In the genomic region with DNA sequence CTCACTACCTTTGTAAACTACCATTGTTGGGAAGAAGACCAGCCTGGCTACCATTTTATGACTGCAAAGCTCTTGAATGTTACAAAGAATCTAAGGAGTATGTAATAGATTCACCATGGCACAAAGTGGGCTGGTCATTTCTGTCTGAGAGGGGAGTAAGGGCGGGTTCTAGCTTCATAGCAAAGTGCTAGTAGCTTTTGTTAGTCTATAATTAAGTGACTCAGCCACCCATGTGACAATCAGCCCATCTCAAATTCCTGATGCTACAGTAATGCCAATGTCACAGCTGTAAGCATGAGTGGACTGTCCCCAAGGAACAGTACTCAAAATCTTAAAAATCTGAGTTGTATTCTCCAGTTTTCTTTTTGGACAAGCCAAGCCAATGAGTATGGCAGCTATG, we compare ENCODE assay signal across 1 cellular context.
TF ChIP-seq lines count a peak whose summit lies in the region.

No MANE protein-coding gene starts in this region.

TF ChIP-seq in GM23338, 12 proteins besides CTCF, POLR2A, EP300 and RAD21 (continued from another document):
- TF ChIP-seq, protein P1, sequence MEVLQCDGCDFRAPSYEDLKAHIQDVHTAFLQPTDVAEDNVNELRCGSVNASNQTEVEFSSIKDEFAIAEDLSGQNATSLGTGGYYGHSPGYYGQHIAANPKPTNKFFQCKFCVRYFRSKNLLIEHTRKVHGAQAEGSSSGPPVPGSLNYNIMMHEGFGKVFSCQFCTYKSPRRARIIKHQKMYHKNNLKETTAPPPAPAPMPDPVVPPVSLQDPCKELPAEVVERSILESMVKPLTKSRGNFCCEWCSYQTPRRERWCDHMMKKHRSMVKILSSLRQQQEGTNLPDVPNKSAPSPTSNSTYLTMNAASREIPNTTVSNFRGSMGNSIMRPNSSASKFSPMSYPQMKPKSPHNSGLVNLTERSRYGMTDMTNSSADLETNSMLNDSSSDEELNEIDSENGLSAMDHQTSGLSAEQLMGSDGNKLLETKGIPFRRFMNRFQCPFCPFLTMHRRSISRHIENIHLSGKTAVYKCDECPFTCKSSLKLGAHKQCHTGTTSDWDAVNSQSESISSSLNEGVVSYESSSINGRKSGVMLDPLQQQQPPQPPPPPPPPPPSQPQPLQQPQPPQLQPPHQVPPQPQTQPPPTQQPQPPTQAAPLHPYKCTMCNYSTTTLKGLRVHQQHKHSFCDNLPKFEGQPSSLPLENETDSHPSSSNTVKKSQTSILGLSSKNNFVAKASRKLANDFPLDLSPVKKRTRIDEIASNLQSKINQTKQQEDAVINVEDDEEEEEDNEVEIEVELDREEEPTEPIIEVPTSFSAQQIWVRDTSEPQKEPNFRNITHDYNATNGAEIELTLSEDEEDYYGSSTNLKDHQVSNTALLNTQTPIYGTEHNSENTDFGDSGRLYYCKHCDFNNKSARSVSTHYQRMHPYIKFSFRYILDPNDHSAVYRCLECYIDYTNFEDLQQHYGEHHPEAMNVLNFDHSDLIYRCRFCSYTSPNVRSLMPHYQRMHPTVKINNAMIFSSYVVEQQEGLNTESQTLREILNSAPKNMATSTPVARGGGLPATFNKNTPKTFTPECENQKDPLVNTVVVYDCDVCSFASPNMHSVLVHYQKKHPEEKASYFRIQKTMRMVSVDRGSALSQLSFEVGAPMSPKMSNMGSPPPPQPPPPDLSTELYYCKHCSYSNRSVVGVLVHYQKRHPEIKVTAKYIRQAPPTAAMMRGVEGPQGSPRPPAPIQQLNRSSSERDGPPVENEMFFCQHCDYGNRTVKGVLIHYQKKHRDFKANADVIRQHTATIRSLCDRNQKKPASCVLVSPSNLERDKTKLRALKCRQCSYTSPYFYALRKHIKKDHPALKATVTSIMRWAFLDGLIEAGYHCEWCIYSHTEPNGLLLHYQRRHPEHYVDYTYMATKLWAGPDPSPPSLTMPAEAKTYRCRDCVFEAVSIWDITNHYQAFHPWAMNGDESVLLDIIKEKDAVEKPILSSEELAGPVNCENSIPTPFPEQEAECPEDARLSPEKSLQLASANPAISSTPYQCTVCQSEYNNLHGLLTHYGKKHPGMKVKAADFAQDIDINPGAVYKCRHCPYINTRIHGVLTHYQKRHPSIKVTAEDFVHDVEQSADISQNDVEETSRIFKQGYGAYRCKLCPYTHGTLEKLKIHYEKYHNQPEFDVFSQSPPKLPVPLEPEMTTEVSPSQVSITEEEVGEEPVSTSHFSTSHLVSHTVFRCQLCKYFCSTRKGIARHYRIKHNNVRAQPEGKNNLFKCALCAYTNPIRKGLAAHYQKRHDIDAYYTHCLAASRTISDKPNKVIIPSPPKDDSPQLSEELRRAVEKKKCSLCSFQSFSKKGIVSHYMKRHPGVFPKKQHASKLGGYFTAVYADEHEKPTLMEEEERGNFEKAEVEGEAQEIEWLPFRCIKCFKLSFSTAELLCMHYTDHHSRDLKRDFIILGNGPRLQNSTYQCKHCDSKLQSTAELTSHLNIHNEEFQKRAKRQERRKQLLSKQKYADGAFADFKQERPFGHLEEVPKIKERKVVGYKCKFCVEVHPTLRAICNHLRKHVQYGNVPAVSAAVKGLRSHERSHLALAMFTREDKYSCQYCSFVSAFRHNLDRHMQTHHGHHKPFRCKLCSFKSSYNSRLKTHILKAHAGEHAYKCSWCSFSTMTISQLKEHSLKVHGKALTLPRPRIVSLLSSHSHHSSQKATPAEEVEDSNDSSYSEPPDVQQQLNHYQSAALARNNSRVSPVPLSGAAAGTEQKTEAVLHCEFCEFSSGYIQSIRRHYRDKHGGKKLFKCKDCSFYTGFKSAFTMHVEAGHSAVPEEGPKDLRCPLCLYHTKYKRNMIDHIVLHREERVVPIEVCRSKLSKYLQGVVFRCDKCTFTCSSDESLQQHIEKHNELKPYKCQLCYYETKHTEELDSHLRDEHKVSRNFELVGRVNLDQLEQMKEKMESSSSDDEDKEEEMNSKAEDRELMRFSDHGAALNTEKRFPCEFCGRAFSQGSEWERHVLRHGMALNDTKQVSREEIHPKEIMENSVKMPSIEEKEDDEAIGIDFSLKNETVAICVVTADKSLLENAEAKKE (CRISPR knock-in tag; IDR thresholded peaks at IDR 0.05) = no peak
- TF ChIP-seq CREB1 (CRISPR knock-in tag; IDR thresholded peaks at IDR 0.05; ENCODE audit: low read depth) = no peak
- TF ChIP-seq, protein P2, sequence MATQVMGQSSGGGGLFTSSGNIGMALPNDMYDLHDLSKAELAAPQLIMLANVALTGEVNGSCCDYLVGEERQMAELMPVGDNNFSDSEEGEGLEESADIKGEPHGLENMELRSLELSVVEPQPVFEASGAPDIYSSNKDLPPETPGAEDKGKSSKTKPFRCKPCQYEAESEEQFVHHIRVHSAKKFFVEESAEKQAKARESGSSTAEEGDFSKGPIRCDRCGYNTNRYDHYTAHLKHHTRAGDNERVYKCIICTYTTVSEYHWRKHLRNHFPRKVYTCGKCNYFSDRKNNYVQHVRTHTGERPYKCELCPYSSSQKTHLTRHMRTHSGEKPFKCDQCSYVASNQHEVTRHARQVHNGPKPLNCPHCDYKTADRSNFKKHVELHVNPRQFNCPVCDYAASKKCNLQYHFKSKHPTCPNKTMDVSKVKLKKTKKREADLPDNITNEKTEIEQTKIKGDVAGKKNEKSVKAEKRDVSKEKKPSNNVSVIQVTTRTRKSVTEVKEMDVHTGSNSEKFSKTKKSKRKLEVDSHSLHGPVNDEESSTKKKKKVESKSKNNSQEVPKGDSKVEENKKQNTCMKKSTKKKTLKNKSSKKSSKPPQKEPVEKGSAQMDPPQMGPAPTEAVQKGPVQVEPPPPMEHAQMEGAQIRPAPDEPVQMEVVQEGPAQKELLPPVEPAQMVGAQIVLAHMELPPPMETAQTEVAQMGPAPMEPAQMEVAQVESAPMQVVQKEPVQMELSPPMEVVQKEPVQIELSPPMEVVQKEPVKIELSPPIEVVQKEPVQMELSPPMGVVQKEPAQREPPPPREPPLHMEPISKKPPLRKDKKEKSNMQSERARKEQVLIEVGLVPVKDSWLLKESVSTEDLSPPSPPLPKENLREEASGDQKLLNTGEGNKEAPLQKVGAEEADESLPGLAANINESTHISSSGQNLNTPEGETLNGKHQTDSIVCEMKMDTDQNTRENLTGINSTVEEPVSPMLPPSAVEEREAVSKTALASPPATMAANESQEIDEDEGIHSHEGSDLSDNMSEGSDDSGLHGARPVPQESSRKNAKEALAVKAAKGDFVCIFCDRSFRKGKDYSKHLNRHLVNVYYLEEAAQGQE (IDR thresholded peaks at IDR 0.05; ENCODE audit: unreplicated experiment) = no peak
- TF ChIP-seq, protein P3, sequence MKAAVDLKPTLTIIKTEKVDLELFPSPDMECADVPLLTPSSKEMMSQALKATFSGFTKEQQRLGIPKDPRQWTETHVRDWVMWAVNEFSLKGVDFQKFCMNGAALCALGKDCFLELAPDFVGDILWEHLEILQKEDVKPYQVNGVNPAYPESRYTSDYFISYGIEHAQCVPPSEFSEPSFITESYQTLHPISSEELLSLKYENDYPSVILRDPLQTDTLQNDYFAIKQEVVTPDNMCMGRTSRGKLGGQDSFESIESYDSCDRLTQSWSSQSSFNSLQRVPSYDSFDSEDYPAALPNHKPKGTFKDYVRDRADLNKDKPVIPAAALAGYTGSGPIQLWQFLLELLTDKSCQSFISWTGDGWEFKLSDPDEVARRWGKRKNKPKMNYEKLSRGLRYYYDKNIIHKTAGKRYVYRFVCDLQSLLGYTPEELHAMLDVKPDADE (IDR thresholded peaks at IDR 0.05) = no peak
- TF ChIP-seq EZH2 (IDR thresholded peaks at IDR 0.05; ENCODE audit: low read depth, unreplicated experiment) = no peak
- TF ChIP-seq ZNF114 (CRISPR knock-in tag; IDR thresholded peaks at IDR 0.05) = no peak
- TF ChIP-seq ZNF331 (CRISPR knock-in tag; IDR thresholded peaks at IDR 0.05; ENCODE audit: low read depth) = no peak
TF ChIP-seq in GM23338: peak in this region for 0.
